Comparison of ENCODE assay signal across 1 cellular context in the genomic region with DNA sequence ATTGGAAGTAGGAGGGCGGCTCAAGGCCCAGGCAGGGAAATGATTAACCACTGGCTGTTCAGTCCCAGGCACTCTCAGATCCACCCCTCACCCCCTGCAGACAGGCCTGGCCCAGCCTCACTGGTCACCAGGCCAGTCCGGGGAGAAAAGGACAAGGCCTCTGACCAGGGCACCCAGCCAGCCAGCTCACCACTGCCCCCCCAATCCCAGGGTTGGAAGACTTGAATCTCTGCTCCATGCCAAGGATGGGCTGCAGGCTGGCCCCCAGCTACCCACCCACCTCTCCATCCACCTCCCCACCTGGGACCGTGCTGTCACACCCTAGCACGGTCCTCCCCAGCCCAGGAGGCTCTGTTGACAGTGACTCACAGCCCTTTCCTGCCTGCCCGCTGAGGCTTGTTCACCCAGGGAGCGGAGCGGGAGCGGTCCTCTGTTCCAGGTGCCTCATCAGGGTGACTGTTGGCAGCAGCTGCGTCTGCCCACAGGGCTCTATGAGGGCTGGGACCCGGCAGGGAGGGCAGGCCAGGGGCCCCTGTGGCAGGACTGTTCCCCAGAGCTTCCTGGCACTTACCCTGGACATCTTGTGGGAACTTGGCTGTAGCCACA.
TF ChIP-seq lines count a peak whose summit lies in the region.

No MANE protein-coding gene starts in this region.

TF ChIP-seq in HepG2, 621 proteins besides CTCF, POLR2A, EP300 and RAD21 (continued from another document):
- no peak for TF ChIP-seq LRRFIP1 (CRISPR knock-in tag; conservative IDR thresholded peaks at IDR 0.05)
- TF ChIP-seq ZNF605 (CRISPR knock-in tag; IDR thresholded peaks at IDR 0.05), result peak; percentile 85
- peak; percentile 44 for TF ChIP-seq KAT8 (CRISPR knock-in tag; IDR thresholded peaks at IDR 0.05)
- TF ChIP-seq ELF4 (CRISPR knock-in tag; IDR thresholded peaks at IDR 0.05; ENCODE audit: borderline replicate concordance), result no peak
- TF ChIP-seq PHF21A (CRISPR knock-in tag; IDR thresholded peaks at IDR 0.05), result peak; percentile 48; the same call in 1 of the 2 replicates
- no peak for TF ChIP-seq NFE2L2 (IDR thresholded peaks at IDR 0.05; ENCODE audit: low read length)
- 0 out of 2 replicates have a peak, but pooled peaks have one; percentile 20 for TF ChIP-seq SAFB2 (CRISPR knock-in tag; IDR thresholded peaks at IDR 0.05; ENCODE audit: borderline replicate concordance, low read depth)
- TF ChIP-seq ZUFSP (CRISPR knock-in tag; IDR thresholded peaks at IDR 0.05; ENCODE audit: borderline replicate concordance), result no peak
- peak; percentile 56; the same call in 1 of the 2 replicates for TF ChIP-seq ZIK1 (CRISPR knock-in tag; IDR thresholded peaks at IDR 0.05; ENCODE audit: borderline replicate concordance, low read depth)
